ENCODE assay signal across 10 cellular contexts in the genomic region with DNA sequence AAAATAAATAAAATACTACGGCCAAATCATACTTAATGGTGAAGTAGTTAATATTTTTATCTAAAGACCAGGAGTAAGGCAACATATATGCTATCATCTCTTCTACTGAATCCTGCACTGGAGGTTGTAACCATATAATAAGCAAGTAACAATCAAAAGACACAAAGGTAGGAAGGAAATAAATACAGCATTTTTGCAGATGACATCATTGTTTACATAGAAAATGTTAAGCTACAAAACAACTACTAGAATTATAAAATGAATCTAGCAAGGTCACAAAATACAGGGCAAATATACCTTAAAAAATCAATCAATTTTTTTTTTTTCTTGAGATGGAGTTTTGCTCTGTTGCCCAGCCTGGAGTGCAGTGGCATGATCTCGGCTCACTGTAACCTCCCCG. TPM values are rescaled to one million over a fixed set of nuclear protein-coding genes. Genes with fewer than 3 reads are reported as not detected.
"Had no signal": no experiment of that assay in that cellular context is flagged by ENCODE, and none has a peak within 500 bp of the region (broad histone marks: within the 10 kb centered on the region; RNA-seq: fewer than 3 reads in every experiment).

No MANE protein-coding gene starts in this region.

- H3K27ac ChIP-seq: HL-60, KMS-11 had no signal

- H3K9me3 Mint-ChIP-seq: GM23338, H9, HFFc6 had no signal

- FAIRE-seq: H1, H54 had no signal

- H3K9ac ChIP-seq: KMS-11 had no signal

- H2AFZ ChIP-seq: GM23338 had no signal

- H3K27ac Mint-ChIP-seq: GM23338, H9, HFFc6, IgD-negative memory B cell had no signal

- DNase-seq: H9, HCEC 1CT, HFFc6, KBM-7 had no signal

- H3K4me3 Mint-ChIP-seq: GM23338, H9, HFFc6, IgD-negative memory B cell had no signal

- H3K36me3 Mint-ChIP-seq: IgD-negative memory B cell had no signal

- H3K4me2 ChIP-seq: GM23338, KMS-11 had no signal

- H3K4me3 ChIP-seq: GM23338 had no signal

- ATAC-seq: GM23338 had no signal

- H3K4me1 Mint-ChIP-seq: GM23338, H9, IgD-negative memory B cell had no signal

RNA-seq across cellular contexts. Expression of a gene that starts 51.6 kb away (rescaled TPM):
- polyA plus RNA-seq: IgD-negative memory B cell had no signal
